1 cellular context compared by ENCODE assay signal in the genomic region with DNA sequence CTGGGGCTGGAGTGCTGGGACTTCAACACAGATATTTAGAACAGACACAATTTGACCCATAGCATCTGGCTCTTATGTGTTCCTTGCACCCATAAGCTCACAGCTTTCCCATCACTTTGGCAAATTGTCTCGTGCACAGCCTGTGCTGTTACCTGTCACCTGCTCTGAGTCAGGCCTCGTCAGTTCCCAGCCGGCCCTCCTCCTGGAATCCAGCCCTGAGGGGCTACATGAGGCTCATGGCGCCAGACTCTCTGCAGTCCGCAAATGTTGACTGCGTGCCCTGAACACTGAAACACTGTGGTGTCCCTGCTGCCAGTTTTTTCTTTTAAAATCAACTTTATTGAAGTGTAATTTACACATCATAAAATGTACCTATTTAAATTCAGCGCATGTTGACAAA.
TF ChIP-seq lines count a peak whose summit lies in the region.

No MANE protein-coding gene starts in this region.

TF ChIP-seq in IMR-90, 13 proteins besides CTCF, POLR2A, EP300 and RAD21:
- TF ChIP-seq, protein P1, sequence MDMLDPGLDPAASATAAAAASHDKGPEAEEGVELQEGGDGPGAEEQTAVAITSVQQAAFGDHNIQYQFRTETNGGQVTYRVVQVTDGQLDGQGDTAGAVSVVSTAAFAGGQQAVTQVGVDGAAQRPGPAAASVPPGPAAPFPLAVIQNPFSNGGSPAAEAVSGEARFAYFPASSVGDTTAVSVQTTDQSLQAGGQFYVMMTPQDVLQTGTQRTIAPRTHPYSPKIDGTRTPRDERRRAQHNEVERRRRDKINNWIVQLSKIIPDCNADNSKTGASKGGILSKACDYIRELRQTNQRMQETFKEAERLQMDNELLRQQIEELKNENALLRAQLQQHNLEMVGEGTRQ (IDR thresholded peaks at IDR 0.05; ENCODE audit: low read depth, low read length) = no peak
- no peak for TF ChIP-seq NFE2L2 (IDR thresholded peaks at IDR 0.05; ENCODE audit: low read depth, low read length)
- TF ChIP-seq RFX5 (IDR thresholded peaks at IDR 0.05; ENCODE audit: low read depth, low read length) = no peak
- no peak for TF ChIP-seq RCOR1 (IDR thresholded peaks at IDR 0.05; ENCODE audit: insufficient replicate concordance, low read length)
- TF ChIP-seq, protein P2, sequence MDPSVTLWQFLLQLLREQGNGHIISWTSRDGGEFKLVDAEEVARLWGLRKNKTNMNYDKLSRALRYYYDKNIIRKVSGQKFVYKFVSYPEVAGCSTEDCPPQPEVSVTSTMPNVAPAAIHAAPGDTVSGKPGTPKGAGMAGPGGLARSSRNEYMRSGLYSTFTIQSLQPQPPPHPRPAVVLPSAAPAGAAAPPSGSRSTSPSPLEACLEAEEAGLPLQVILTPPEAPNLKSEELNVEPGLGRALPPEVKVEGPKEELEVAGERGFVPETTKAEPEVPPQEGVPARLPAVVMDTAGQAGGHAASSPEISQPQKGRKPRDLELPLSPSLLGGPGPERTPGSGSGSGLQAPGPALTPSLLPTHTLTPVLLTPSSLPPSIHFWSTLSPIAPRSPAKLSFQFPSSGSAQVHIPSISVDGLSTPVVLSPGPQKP (IDR thresholded peaks at IDR 0.05; ENCODE audit: borderline replicate concordance, low read depth, low read length) = no peak
- no peak for TF ChIP-seq MXI1 (IDR thresholded peaks at IDR 0.05; ENCODE audit: borderline replicate concordance, low read depth, low read length)
- TF ChIP-seq FOS (IDR thresholded peaks at IDR 0.05; ENCODE audit: low read depth, low read length) = no peak
- no peak for TF ChIP-seq BHLHE40 (IDR thresholded peaks at IDR 0.05; ENCODE audit: low read depth, low read length)
- TF ChIP-seq CEBPB (IDR thresholded peaks at IDR 0.05; ENCODE audit: low read depth, low read length) = no peak
- TF ChIP-seq MAFK (IDR thresholded peaks at IDR 0.05; ENCODE audit: low read depth, low read length) = no peak
- no peak for TF ChIP-seq SMC3 (IDR thresholded peaks at IDR 0.05; ENCODE audit: low read depth, low read length)
- no peak for TF ChIP-seq CHD1 (IDR thresholded peaks at IDR 0.05; ENCODE audit: low read depth, low read length)
- TF ChIP-seq MAZ (IDR thresholded peaks at IDR 0.05; ENCODE audit: borderline replicate concordance, low read depth, low read length) = no peak
